8 cellular contexts compared by ENCODE assay signal in genomic region chr2:169827272-169828140, GRCh38. TPM values are rescaled to one million over a fixed set of nuclear protein-coding genes. Genes with fewer than 3 reads are reported as not detected.
DNase-seq lines count a peak whose midpoint lies in the region; ATAC-seq and TF ChIP-seq lines count a peak whose summit lies in the region.

UBR3 (plus strand) TSS chr2:169827454; CDS start chr2:169827508, 54 bp downstream.

- H3K9me3 ChIP-seq in upper lobe of right lung, result no peaks in the 10 kb centered on the region

- peaks cover 39% of the 10 kb centered on the region for H3K4me1 ChIP-seq in upper lobe of right lung

- H3K27ac Mint-ChIP-seq in T-helper 1 cell treated with Interleukin-12 subunit alpha and Interleukin-12 subunit beta and Interleukin-4 antibody, amounts not matched to agents 30 μg/mL and 1 μg/mL, for 36 hours, result peak within 1 kb of the TSS; percentile 92
- H3K27ac Mint-ChIP-seq in progenitor cell of endocrine pancreas, result peak within 1 kb of the TSS; percentile 95

- intact Hi-C loops in left cardiac atrium (cut with DNase I), result loop anchor here (5.0 kb wide), 2 partner anchors 50 to 100 kb away; no protein-coding TSS in a partner anchor
- intact Hi-C loops in upper lobe of right lung (cut with DNase I), result no loop called here

- in situ Hi-C loops in GM13976 (cut with MboI; ENCODE audit: low sequenced_read_pairs, unreplicated experiment), result loop anchor here (10.0 kb wide), 1 partner anchor 97 kb away; no protein-coding TSS in a partner anchor

- no peaks in the 10 kb centered on the region for H3K27me3 Mint-ChIP-seq in T-helper 1 cell treated with Interleukin-12 subunit alpha and Interleukin-12 subunit beta and Interleukin-4 antibody, amounts not matched to agents 30 μg/mL and 1 μg/mL, for 36 hours (ENCODE audit: low read depth)
- no peaks in the 10 kb centered on the region for H3K27me3 Mint-ChIP-seq in progenitor cell of endocrine pancreas

- peak within 1 kb of the TSS; percentile 99 for H3K4me3 Mint-ChIP-seq in T-helper 1 cell treated with Interleukin-12 subunit alpha and Interleukin-12 subunit beta and Interleukin-4 antibody, amounts not matched to agents 30 μg/mL and 1 μg/mL, for 36 hours
- peak within 1 kb of the TSS; percentile 94 for H3K4me3 Mint-ChIP-seq in progenitor cell of endocrine pancreas (ENCODE audit: low read depth)

- H3K27me3 ChIP-seq in upper lobe of right lung, result no peaks in the 10 kb centered on the region

- H3K4me3 ChIP-seq in upper lobe of right lung, result peak within 1 kb of the TSS; percentile 94

- no peaks in the 10 kb centered on the region for H3K9me3 Mint-ChIP-seq in T-helper 1 cell treated with Interleukin-12 subunit alpha and Interleukin-12 subunit beta and Interleukin-4 antibody, amounts not matched to agents 30 μg/mL and 1 μg/mL, for 36 hours
- no peaks in the 10 kb centered on the region for H3K9me3 Mint-ChIP-seq in progenitor cell of endocrine pancreas (ENCODE audit: low read depth)

- peaks cover 9% of the 10 kb centered on the region for H3K36me3 Mint-ChIP-seq in T-helper 1 cell treated with Interleukin-12 subunit alpha and Interleukin-12 subunit beta and Interleukin-4 antibody, amounts not matched to agents 30 μg/mL and 1 μg/mL, for 36 hours (ENCODE audit: low read depth)
- H3K36me3 Mint-ChIP-seq in progenitor cell of endocrine pancreas (ENCODE audit: insufficient read depth), result peaks cover 4% of the 10 kb centered on the region

- no peaks in the 10 kb centered on the region for H3K36me3 ChIP-seq in upper lobe of right lung

- TF ChIP-seq CTCF in GM13976 (IDR thresholded peaks at IDR 0.05; ENCODE audit: borderline replicate concordance, control extremely low read depth, extremely low read depth, insufficient read depth, missing control alignments) (no peak), progenitor cell of endocrine pancreas (IDR thresholded peaks at IDR 0.05; ENCODE audit: unreplicated experiment) (no peak), upper lobe of right lung (IDR thresholded peaks at IDR 0.05) (no peak)

- peak within 1 kb of the TSS; percentile 84 for H3K27ac ChIP-seq in upper lobe of right lung

- peak; percentile 86 for ATAC-seq in HG02798 (IDR thresholded peaks at IDR 0.05; ENCODE audit: poor library complexity, unreplicated experiment)
- ATAC-seq in left cardiac atrium, result peak; percentile 92 to 94
- ATAC-seq in upper lobe of right lung, result peak; percentile 92

- H3K4me1 Mint-ChIP-seq in T-helper 1 cell treated with Interleukin-12 subunit alpha and Interleukin-12 subunit beta and Interleukin-4 antibody, amounts not matched to agents 30 μg/mL and 1 μg/mL, for 36 hours (ENCODE audit: low read depth), result peaks cover 40% of the 10 kb centered on the region
- peaks cover 19% of the 10 kb centered on the region for H3K4me1 Mint-ChIP-seq in progenitor cell of endocrine pancreas (ENCODE audit: low read depth)

- peak; percentile 98 for DNase-seq in GM13976 (ENCODE audit: low spot score)
- DNase-seq in NCI-H146 (lab: John Stamatoyannopoulos, UW), result peak; percentile 87
- peak; percentile 92 for DNase-seq in amniotic stem cell (lab: John Stamatoyannopoulos, UW)
- peak; percentile 96 for DNase-seq in left cardiac atrium
- DNase-seq in progenitor cell of endocrine pancreas (ENCODE audit: low spot score, unreplicated experiment), result peak; percentile 86
- peak; percentile 97 for DNase-seq in upper lobe of right lung

RNA-seq across cellular contexts. Expression of gene UBR3, which starts in this region (rescaled TPM):
- total RNA-seq in left cardiac atrium (10 to 100 TPM; 67.3 to 76.4 TPM), progenitor cell of endocrine pancreas (36.9 and 41.5 TPM in 2 replicates), upper lobe of right lung (42.8 TPM)

Comparison
In these comparisons a context has a peak if more than half of its experiments do, and no peak if none do; other contexts are left out.
1. Peak in every context shown above with its lines: DNase-seq, ATAC-seq, H3K4me3 ChIP-seq and H3K27ac ChIP-seq.